ENCODE assay signal across 8 cellular contexts in the genomic region with DNA sequence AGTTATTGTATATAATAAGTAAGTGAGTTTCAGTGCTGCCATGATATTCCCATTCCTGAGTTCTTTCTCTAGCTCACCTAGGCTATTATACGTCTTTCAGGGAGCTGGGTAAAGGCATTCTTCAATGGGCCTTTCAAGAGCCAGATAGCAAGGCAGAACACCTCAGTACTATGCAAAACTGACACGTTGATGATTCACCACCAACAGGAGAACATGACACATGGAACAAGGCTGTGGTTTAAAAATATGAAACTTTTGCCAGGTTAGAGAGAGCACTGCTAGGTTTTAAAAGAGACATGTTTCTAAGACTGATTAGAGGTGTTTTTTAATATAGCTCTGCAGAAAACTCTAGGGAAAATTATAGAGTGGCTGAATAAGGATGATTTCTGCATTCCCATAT.
DNase-seq lines count a peak whose midpoint lies in the region; ATAC-seq, FAIRE-seq and TF ChIP-seq lines count a peak whose summit lies in the region.

No MANE protein-coding gene starts in this region.

- H3K36me3 Mint-ChIP-seq in activated naive CD4-positive, alpha-beta T cell treated with anti-CD3 and anti-CD28 coated beads, Interleukin-2, amount 50 U/mL, for 24 hours = no peaks in the 10 kb centered on the region
- H3K36me3 Mint-ChIP-seq in activated B cell treated with CpG ODN at 0.5 μM for 24 hours (ENCODE audit: low read depth) = no peaks in the 10 kb centered on the region
- H3K36me3 Mint-ChIP-seq in CD4-positive, alpha-beta memory T cell = no peaks in the 10 kb centered on the region

- H3K9me3 ChIP-seq in pancreas = no peaks in the 10 kb centered on the region
- H3K9me3 ChIP-seq in CD4-positive, alpha-beta memory T cell (ENCODE audit: control insufficient read depth in 1 of 2, low read length in 2 of 2) = no peaks in the 10 kb centered on the region

- intact Hi-C loops in activated B cell treated with CpG ODN at 0.5 μM for 24 hours (cut with micrococcal nuclease) (loop anchor here (1.0 to 5.0 kb wide), 5 partner anchors 9 to 36 kb away; no protein-coding TSS in a partner anchor), pancreas (cut with DNase I) (no loop called here)
- intact Hi-C loops in CD4-positive, alpha-beta memory T cell (cut with micrococcal nuclease) = no loop called here

- peaks cover 0 to 5% (median 0%) of the 10 kb centered on the region in 3 donors for H3K4me1 ChIP-seq in pancreas
- H3K4me1 ChIP-seq in CD4-positive, alpha-beta memory T cell (ENCODE audit: insufficient read depth, low read length) = peaks cover 17% of the 10 kb centered on the region

- POLR2A ChIA-PET in activated B cell treated with CpG ODN at 0.5 μM for 24 hours (lab: Charles Lee) = interaction anchor here (0.8 to 3.4 kb wide), 11 partner anchors 8 to 96 kb away, joined by 3 to 63 read pairs (median 7); partner anchors contain the start of gene UGCG
- POLR2A ChIA-PET in CD4-positive, alpha-beta memory T cell (lab: Charles Lee; ENCODE audit: partially characterized antibody) = interaction anchor here (2.1 kb wide), 1 partner anchor 10 kb away, joined by 6 read pairs; no protein-coding TSS in a partner anchor

- H3K9me3 Mint-ChIP-seq in activated naive CD4-positive, alpha-beta T cell treated with anti-CD3 and anti-CD28 coated beads, Interleukin-2, amount 50 U/mL, for 24 hours = no peaks in the 10 kb centered on the region
- H3K9me3 Mint-ChIP-seq in activated B cell treated with CpG ODN at 0.5 μM for 24 hours = no peaks in the 10 kb centered on the region
- H3K9me3 Mint-ChIP-seq in CD4-positive, alpha-beta memory T cell = peaks cover 0 to 3% (median 0%) of the 10 kb centered on the region in 8 donors

- TF ChIP-seq CTCF in activated B cell treated with CpG ODN at 0.5 μM for 24 hours (IDR thresholded peaks at IDR 0.05) (no peak), pancreas (IDR thresholded peaks at IDR 0.05) (no peak)

- H3K27me3 ChIP-seq in pancreas = no peaks in the 10 kb centered on the region
- H3K27me3 ChIP-seq in CD4-positive, alpha-beta memory T cell (ENCODE audit: insufficient read depth, low read length) = no peaks in the 10 kb centered on the region

- no peak for FAIRE-seq in pancreas (lab: Jason Lieb, UNC)

- no peaks in the 10 kb centered on the region for H3K36me3 ChIP-seq in pancreas
- H3K36me3 ChIP-seq in CD4-positive, alpha-beta memory T cell (ENCODE audit: insufficient read depth, low read length) = no peaks in the 10 kb centered on the region

- ATAC-seq in HG03039 (IDR thresholded peaks at IDR 0.05; ENCODE audit: unreplicated experiment) (peak; percentile 78), activated B cell treated with CpG ODN at 0.5 μM for 24 hours (ENCODE audit: low read depth) (peak; percentile 92), pancreas (peak in 3 of 4 donors; percentile 22 to 71 (median 64))

- 65 to 75% methylated on average over 2 of the region's 2 CpGs for WGBS in pancreas, 2 donors

- no peak for DNase-seq in activated naive CD4-positive, alpha-beta T cell treated with anti-CD3 and anti-CD28 coated beads, Interleukin-2, amount 50 U/mL, for 16 hours
- DNase-seq in activated B cell treated with CpG ODN at 0.5 μM for 24 hours (no peak), pancreas (no peak), iPS-NIHi11 (ENCODE audit: low spot score) (no peak), activated gamma-delta T cell (lab: John Stamatoyannopoulos, UW) (no peak)
- no peak for DNase-seq in CD4-positive, alpha-beta memory T cell

- H3K4me1 Mint-ChIP-seq in activated naive CD4-positive, alpha-beta T cell treated with anti-CD3 and anti-CD28 coated beads, Interleukin-2, amount 50 U/mL, for 24 hours = peaks cover 36% of the 10 kb centered on the region
- H3K4me1 Mint-ChIP-seq in activated B cell treated with CpG ODN at 0.5 μM for 24 hours = peaks cover 47% of the 10 kb centered on the region
- peaks cover 14 to 22% (median 17%) of the 10 kb centered on the region in 4 donors for H3K4me1 Mint-ChIP-seq in CD4-positive, alpha-beta memory T cell

- H3K27me3 Mint-ChIP-seq in activated naive CD4-positive, alpha-beta T cell treated with anti-CD3 and anti-CD28 coated beads, Interleukin-2, amount 50 U/mL, for 24 hours = no peaks in the 10 kb centered on the region
- no peaks in the 10 kb centered on the region for H3K27me3 Mint-ChIP-seq in activated B cell treated with CpG ODN at 0.5 μM for 24 hours
- peaks cover 0 to 1% of the 10 kb centered on the region in 2 donors for H3K27me3 Mint-ChIP-seq in CD4-positive, alpha-beta memory T cell

- peak overlapping the region; percentile 86 for H3K27ac Mint-ChIP-seq in activated naive CD4-positive, alpha-beta T cell treated with anti-CD3 and anti-CD28 coated beads, Interleukin-2, amount 50 U/mL, for 24 hours
- peak overlapping the region; percentile 79 for H3K27ac Mint-ChIP-seq in activated B cell treated with CpG ODN at 0.5 μM for 24 hours
- H3K27ac Mint-ChIP-seq in CD4-positive, alpha-beta memory T cell = peak overlapping the region in 1 of 7 donors; percentile 22

- CTCF ChIA-PET in activated B cell treated with CpG ODN at 0.5 μM for 24 hours (lab: Charles Lee) = interaction anchor here (1.1 to 2.3 kb wide), 3 partner anchors 15 to 43 kb away, joined by 3 to 9 read pairs (median 6); no protein-coding TSS in a partner anchor
- CTCF ChIA-PET in CD4-positive, alpha-beta memory T cell (lab: Charles Lee; ENCODE audit: partially characterized antibody) = no interaction called here

- H3K4me3 ChIP-seq in pancreas = no peak overlapping the region
- H3K4me3 ChIP-seq in CD4-positive, alpha-beta memory T cell (ENCODE audit: low read length in 2 of 2) = no peak overlapping the region

- no peak overlapping the region for H3K4me3 Mint-ChIP-seq in activated naive CD4-positive, alpha-beta T cell treated with anti-CD3 and anti-CD28 coated beads, Interleukin-2, amount 50 U/mL, for 24 hours
- H3K4me3 Mint-ChIP-seq in activated B cell treated with CpG ODN at 0.5 μM for 24 hours = no peak overlapping the region
- H3K4me3 Mint-ChIP-seq in CD4-positive, alpha-beta memory T cell = no peak overlapping the region

- H3K27ac ChIP-seq in pancreas = no peak overlapping the region
- no peak overlapping the region for H3K27ac ChIP-seq in CD4-positive, alpha-beta memory T cell (ENCODE audit: low read depth, low read length)
